17 cellular contexts compared by ENCODE assay signal in genomic region chr4:133592106-133592505, GRCh38.
DNase-seq lines count a peak whose midpoint lies in the region; ATAC-seq and TF ChIP-seq lines count a peak whose summit lies in the region.
"Had no signal": no experiment of that assay in that cellular context is flagged by ENCODE, and none has a peak within 500 bp of the region (broad histone marks: within the 10 kb centered on the region; RNA-seq: fewer than 3 reads in every experiment).

No MANE protein-coding gene starts in this region.

- H2AK5ac ChIP-seq in neuronal stem cell (ENCODE audit: low read depth, low read length): no peak overlapping the region

- peaks cover 44% of the 10 kb centered on the region for H3K4me1 Mint-ChIP-seq in endodermal cell
- H3K4me1 Mint-ChIP-seq: CD4-positive, alpha-beta memory T cell had no signal

- peak overlapping the region; percentile 96 for H3K27ac ChIP-seq in HUES48 (ENCODE audit: low read depth, low read length)
- H3K27ac ChIP-seq in endodermal cell (ENCODE audit: low read depth, low read length): no peak overlapping the region
- H3K27ac ChIP-seq in neuronal stem cell (replicated peaks; ENCODE audit: low read length): no peak overlapping the region
- H3K27ac ChIP-seq: A549, C4-2B, KMS-11 had no signal

- H3K9me3 Mint-ChIP-seq in endodermal cell: no peaks in the 10 kb centered on the region
- H3K9me3 Mint-ChIP-seq in activated naive CD4-positive, alpha-beta T cell treated with anti-CD3 and anti-CD28 coated beads, Interleukin-2, amount 50 U/mL, for 72 hours: peaks cover 0 to 3% of the 10 kb centered on the region in 2 donors

- H3K23ac ChIP-seq in neuronal stem cell (ENCODE audit: low read depth, low read length, poor library complexity): no peak overlapping the region

- no peak for TF ChIP-seq CTCF in endodermal cell (conservative IDR thresholded peaks at IDR 0.05)

- H3K4me3 Mint-ChIP-seq in endodermal cell: no peak overlapping the region
- H3K4me3 Mint-ChIP-seq: CD4-positive, alpha-beta memory T cell had no signal

- no peak overlapping the region for H2BK12ac ChIP-seq in neuronal stem cell (ENCODE audit: low read length)

- H2BK120ac ChIP-seq in neuronal stem cell (ENCODE audit: low read depth, low read length): no peak overlapping the region

- no peak overlapping the region for H3K9ac ChIP-seq in HUES48 (ENCODE audit: low read depth, low read length)
- no peak overlapping the region for H3K9ac ChIP-seq in endodermal cell (ENCODE audit: extremely low read depth, low read length, poor library complexity, severe bottlenecking)
- no peak overlapping the region for H3K9ac ChIP-seq in neuronal stem cell (ENCODE audit: low read depth, low read length, poor library complexity)
- H3K9ac ChIP-seq: KMS-11 had no signal

- no peak overlapping the region for H2BK5ac ChIP-seq in neuronal stem cell (ENCODE audit: low read length)

- H3K14ac ChIP-seq in neuronal stem cell (ENCODE audit: low read length): no peak overlapping the region

- H3K27me3 Mint-ChIP-seq in endodermal cell (ENCODE audit: insufficient read depth): no peaks in the 10 kb centered on the region
- H3K27me3 Mint-ChIP-seq: CD4-positive, alpha-beta memory T cell had no signal

- DNase-seq in NCI-H82 (lab: John Stamatoyannopoulos, UW): peak; percentile 95
- DNase-seq in endodermal cell: peak; percentile 54
- no peak for DNase-seq in neuronal stem cell (ENCODE audit: low spot score)
- DNase-seq in NCI-H526 (lab: John Stamatoyannopoulos, UW): no peak
- DNase-seq in activated naive CD4-positive, alpha-beta T cell treated with anti-CD3 and anti-CD28 coated beads, Interleukin-2, amount 50 U/mL, for 72 hours (ENCODE audit: low spot score in 2 of 2): no peak
- DNase-seq: BE2C; CD4-positive, alpha-beta memory T cell; COR-L47; DMS53; GF-D8 had no signal

- H2AFZ ChIP-seq in neuronal stem cell (ENCODE audit: low read length): peak overlapping the region; percentile 68

- no peak overlapping the region for H4K8ac ChIP-seq in neuronal stem cell (ENCODE audit: low read depth, low read length)

- H3K18ac ChIP-seq in neuronal stem cell (ENCODE audit: low read length): no peak overlapping the region

- ATAC-seq in GM18517 (IDR thresholded peaks at IDR 0.05; ENCODE audit: unreplicated experiment) (no peak), HG02852 (IDR thresholded peaks at IDR 0.05; ENCODE audit: unreplicated experiment) (no peak)
- ATAC-seq in activated naive CD4-positive, alpha-beta T cell treated with anti-CD3 and anti-CD28 coated beads, Interleukin-2, amount 50 U/mL, for 72 hours: no peak
- ATAC-seq: A549, HepG2 had no signal

- no peak overlapping the region for H4K91ac ChIP-seq in neuronal stem cell (ENCODE audit: low read depth, low read length, poor library complexity)

- H3K27me3 ChIP-seq in HUES48 (ENCODE audit: control insufficient read depth, insufficient read depth, low read length) (no peaks in the 10 kb centered on the region), endodermal cell (ENCODE audit: control insufficient read depth, insufficient read depth, low read length, poor library complexity, severe bottlenecking) (no peaks in the 10 kb centered on the region), neuronal stem cell (ENCODE audit: control insufficient read depth in 3 of 3, insufficient read depth in 3 of 3, low read depth in 1 of 3, low read length in 3 of 3) (no peaks in the 10 kb centered on the region)
- H3K27me3 ChIP-seq: BE2C had no signal

- H3K9me3 ChIP-seq in HUES48 (ENCODE audit: control insufficient read depth, insufficient read depth, low read length): peaks cover 11% of the 10 kb centered on the region
- no peaks in the 10 kb centered on the region for H3K9me3 ChIP-seq in endodermal cell (ENCODE audit: control insufficient read depth, low read length)
- H3K9me3 ChIP-seq in neuronal stem cell (replicated peaks in 1 of 2; ENCODE audit: control insufficient read depth in 2 of 2, insufficient read depth in 1 of 2, low read depth in 1 of 2, low read length in 2 of 2): no peaks in the 10 kb centered on the region
- H3K9me3 ChIP-seq: A549, BE2C had no signal

- peak overlapping the region; percentile 50 for H3K27ac Mint-ChIP-seq in endodermal cell
- H3K27ac Mint-ChIP-seq in activated naive CD4-positive, alpha-beta T cell treated with anti-CD3 and anti-CD28 coated beads, Interleukin-2, amount 50 U/mL, for 72 hours: no peak overlapping the region
- H3K27ac Mint-ChIP-seq: CD4-positive, alpha-beta memory T cell had no signal

- H3K36me3 ChIP-seq in HUES48 (ENCODE audit: control insufficient read depth, insufficient read depth, low read length) (no peaks in the 10 kb centered on the region; the same call in 1 of the 2 replicates), endodermal cell (ENCODE audit: control insufficient read depth, insufficient read depth, low read length) (no peaks in the 10 kb centered on the region), neuronal stem cell (replicated peaks in 1 of 2; ENCODE audit: control insufficient read depth in 2 of 2, insufficient read depth in 2 of 2, low read length in 2 of 2) (no peaks in the 10 kb centered on the region)
- H3K36me3 ChIP-seq: BE2C had no signal

- WGBS in endodermal cell (ENCODE audit: insufficient coverage in 1 of 2, insufficient read length in 1 of 2), 2 experiments: 71 to 76% methylated on average over 1 of the region's 1 CpG
- no CpG with 5 or more reads among the region's 1 CpG for WGBS in neuronal stem cell (ENCODE audit: extremely low coverage in 2 of 2, insufficient read length in 2 of 2, insufficient replicate concordance in 1 of 2), 2 donors

- H3K79me1 ChIP-seq in neuronal stem cell (ENCODE audit: low read depth, low read length): no peaks in the 10 kb centered on the region

- no peak overlapping the region for H2BK15ac ChIP-seq in neuronal stem cell (ENCODE audit: low read length)

- no peak overlapping the region for H3K4ac ChIP-seq in neuronal stem cell (ENCODE audit: low read length)

- no peaks in the 10 kb centered on the region for H3K36me3 Mint-ChIP-seq in endodermal cell (ENCODE audit: low read depth)
- no peaks in the 10 kb centered on the region for H3K36me3 Mint-ChIP-seq in activated naive CD4-positive, alpha-beta T cell treated with anti-CD3 and anti-CD28 coated beads, Interleukin-2, amount 50 U/mL, for 72 hours
- H3K36me3 Mint-ChIP-seq: CD4-positive, alpha-beta memory T cell had no signal

- H3K4me1 ChIP-seq in HUES48 (ENCODE audit: control insufficient read depth, insufficient read depth, low read length) (peaks cover 33% of the 10 kb centered on the region), endodermal cell (ENCODE audit: control insufficient read depth, insufficient read depth, low read length) (peaks cover 16% of the 10 kb centered on the region), neuronal stem cell (ENCODE audit: control insufficient read depth in 2 of 2, insufficient read depth in 1 of 2, low read depth in 1 of 2, low read length in 2 of 2) (no peaks in the 10 kb centered on the region)
- H3K4me1 ChIP-seq: A549 had no signal

- no peak overlapping the region for H3K4me2 ChIP-seq in neuronal stem cell (ENCODE audit: insufficient read depth, low read length, poor library complexity, severe bottlenecking)
- H3K4me2 ChIP-seq: A549, KMS-11 had no signal

- no peak overlapping the region for H3K4me3 ChIP-seq in HUES48 (ENCODE audit: low read depth, low read length)
- peak overlapping the region; percentile 50 for H3K4me3 ChIP-seq in endodermal cell (ENCODE audit: low read length)
- H3K4me3 ChIP-seq in neuronal stem cell (ENCODE audit: low read length in 2 of 2): no peak overlapping the region
- H3K4me3 ChIP-seq: A549 had no signal

Comparison
In these comparisons a context has a peak if more than half of its experiments do, and no peak if none do; other contexts are left out.
1. DNase-seq: peak in NCI-H82 (single experiment) and endodermal cell (single experiment); none in neuronal stem cell (single experiment), NCI-H526 (0 of 2) and activated naive CD4-positive, alpha-beta T cell treated with anti-CD3 and anti-CD28 coated beads, Interleukin-2, amount 50 U/mL, for 72 hours (0 of 2).